Comparison of ENCODE assay signal across 16 cellular contexts in the genomic region with DNA sequence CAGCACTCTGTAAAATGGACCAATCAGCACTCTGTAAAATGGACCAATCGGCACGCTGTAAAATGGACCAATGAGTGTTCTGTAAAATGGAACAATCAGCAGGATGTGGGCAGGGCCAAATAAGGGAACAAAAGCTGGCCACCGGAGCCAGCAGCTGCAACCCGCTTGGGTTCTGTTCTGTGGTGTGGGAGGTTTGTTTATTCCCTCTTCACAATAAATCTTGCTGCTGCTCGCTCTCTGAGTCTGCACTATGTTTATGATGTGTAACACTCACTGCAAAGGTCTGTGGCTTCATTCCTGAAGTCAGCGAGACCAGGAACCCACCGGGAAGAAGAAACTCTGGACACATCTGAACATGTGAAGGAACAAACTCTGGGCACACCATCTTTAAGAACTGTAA. TPM values are rescaled to one million over a fixed set of nuclear protein-coding genes. Genes with fewer than 3 reads are reported as not detected.
A peak's percentile ranks its signal among the peaks of the same experiment; 100 is the strongest.
DNase-seq lines count a peak whose midpoint lies in the region; ATAC-seq and TF ChIP-seq lines count a peak whose summit lies in the region.
"Had no signal": no experiment of that assay in that cellular context is flagged by ENCODE, and none has a peak within 500 bp of the region (broad histone marks: within the 10 kb centered on the region; RNA-seq: fewer than 3 reads in every experiment).

No MANE protein-coding gene starts in this region.

- H3K27me3 ChIP-seq in sigmoid colon, result no peaks in the 10 kb centered on the region
- H3K27me3 ChIP-seq: BLaER1 treated with 17β-estradiol and CSF1 and Interleukin-3, amounts not matched to agents 10 nM and 100 nM had no signal

- TF ChIP-seq CTCF in sigmoid colon (IDR thresholded peaks at IDR 0.05), result no peak

- no peak for TF ChIP-seq POLR2A in sigmoid colon (IDR thresholded peaks at IDR 0.05)

- H3K4me1 ChIP-seq in sigmoid colon, result peaks cover 0 to 7% (median 6%) of the 10 kb centered on the region in 4 donors

- no peaks in the 10 kb centered on the region for H3K36me3 ChIP-seq in sigmoid colon
- H3K36me3 ChIP-seq: BLaER1 treated with 17β-estradiol and CSF1 and Interleukin-3, amounts not matched to agents 10 nM and 100 nM had no signal

- peak overlapping the region in 2 of 4 donors; percentile 12 to 13 for H3K27ac ChIP-seq in sigmoid colon
- H3K27ac ChIP-seq: GM23248 had no signal

- no peak for ATAC-seq in HG03521 (IDR thresholded peaks at IDR 0.05; ENCODE audit: unreplicated experiment)

- 70 to 75% methylated on average over 7 of the region's 7 CpGs for WGBS in sigmoid colon, 2 donors

- no peak for TF ChIP-seq EP300 in sigmoid colon (IDR thresholded peaks at IDR 0.05)

- H3K4me3 ChIP-seq in sigmoid colon, result no peak overlapping the region
- H3K4me3 ChIP-seq: BLaER1 treated with 17β-estradiol and CSF1 and Interleukin-3, amounts not matched to agents 10 nM and 100 nM; GM23248 had no signal

- DNase-seq in CD1c-positive myeloid dendritic cell (ENCODE audit: extremely low spot score), result peak; percentile 33
- DNase-seq in MV-4-11 (lab: John Stamatoyannopoulos, UW), result peak; percentile 78
- DNase-seq in left kidney (ENCODE audit: low read depth, low spot score), result peak; percentile 67
- DNase-seq in sigmoid colon, result peak; percentile 72
- no peak for DNase-seq in HuH-7 (ENCODE audit: low spot score)
- no peak for DNase-seq in ecto neural progenitor cell (ENCODE audit: low spot score)
- DNase-seq in effector CD8-positive, alpha-beta T cell (lab: John Stamatoyannopoulos, UW), result no peak
- DNase-seq: ACHN; Calu3; CD4-positive, alpha-beta T cell; DMS 273 treated with DMSO at 0.1 percent for 48 hours; GM23248; H7 had no signal

- H3K9me3 ChIP-seq in sigmoid colon, result peaks cover 0 to 4% (median under 1%) of the 10 kb centered on the region in 4 donors

- intact Hi-C loops in sigmoid colon (cut with DNase I), result no loop called here

RNA-seq across cellular contexts. Expression of a gene that starts 20.5 kb away (rescaled TPM):
- 10 to 100 TPM in 3 of 4 donors, 1 to 10 TPM in 1; 9.0 to 25.0 (median 15.3) TPM for total RNA-seq in sigmoid colon
- 1 to 10 TPM; 2.5 to 7.1 (median 5.4) TPM for polyA plus RNA-seq in sigmoid colon
- total RNA-seq: A172; Calu3; CD4-positive, alpha-beta T cell; GM23248 had no signal

RNA-seq across cellular contexts. Expression of a gene that starts 48.7 kb away (rescaled TPM):
- 10 to 100 TPM; 20.8 to 25.0 (median 23.9) TPM for total RNA-seq in sigmoid colon
- polyA plus RNA-seq in sigmoid colon, result 10 to 100 TPM; 28.9 to 64.7 (median 45.0) TPM

Comparison
In these comparisons a context has a peak if more than half of its experiments do, and no peak if none do; other contexts are left out.
1. DNase-seq: peak in CD1c-positive myeloid dendritic cell (single experiment), MV-4-11 (single experiment), left kidney (single experiment) and sigmoid colon (single experiment); none in HuH-7 (single experiment), ecto neural progenitor cell (single experiment) and effector CD8-positive, alpha-beta T cell (single experiment).